9 cellular contexts compared by ENCODE assay signal in the genomic region with DNA sequence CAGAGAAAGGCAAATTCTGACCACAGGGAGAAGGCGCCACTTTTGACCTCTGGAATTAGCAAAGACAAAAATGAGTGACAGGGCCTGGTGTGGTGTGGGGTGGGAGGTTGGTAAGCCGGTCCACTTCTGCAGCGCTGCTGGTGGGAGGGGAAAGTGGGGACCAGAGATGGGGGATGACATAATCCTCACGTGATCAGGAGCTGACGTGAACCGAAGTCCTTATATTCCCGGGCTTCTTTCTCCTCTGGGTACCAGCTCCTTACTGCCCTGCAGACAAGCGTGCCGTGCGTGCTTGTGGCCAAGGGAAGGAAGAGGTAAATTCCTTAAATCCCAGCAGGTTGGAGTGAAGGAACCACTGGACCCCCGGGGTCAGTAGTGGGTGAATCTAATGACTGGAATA. TPM values are rescaled to one million over a fixed set of nuclear protein-coding genes. Genes with fewer than 3 reads are reported as not detected.
DNase-seq lines count a peak whose midpoint lies in the region; ATAC-seq lines count a peak whose summit lies in the region.
"Had no signal": no experiment of that assay in that cellular context is flagged by ENCODE, and none has a peak within 500 bp of the region (broad histone marks: within the 10 kb centered on the region; RNA-seq: fewer than 3 reads in every experiment).

A gene with protein sequence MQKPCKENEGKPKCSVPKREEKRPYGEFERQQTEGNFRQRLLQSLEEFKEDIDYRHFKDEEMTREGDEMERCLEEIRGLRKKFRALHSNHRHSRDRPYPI (plus strand): TSS at position 249 of the 400 bp plus-strand sequence. CDS start 1,165 bp downstream, outside the sequence.

- DNase-seq in AG20443 (ENCODE audit: low spot score) (peak; percentile 15), amniotic epithelial cell (ENCODE audit: low read depth) (peak; percentile 32), Right ventricle myocardium superior (peak; percentile 57), nucleus accumbens (lab: John Stamatoyannopoulos, UW) (peak in 53 of 56 donors; percentile 1 to 78 (median 50)), NCI-H1092 treated with DMSO at 0.1 percent for 48 hours (lab: John Stamatoyannopoulos, UW) (no peak)
- DNase-seq in activated CD4-positive, alpha-beta T cell treated with anti-CD3 and anti-CD28 coated beads, Interleukin-2, amount 50 U/mL, for 4 hours, result no peak
- no peak for DNase-seq in activated CD4-positive, CD25-positive, alpha-beta regulatory T cell treated with anti-CD3 and anti-CD28 coated beads, Interleukin-2, amount 50 U/mL, for 72 hours
- DNase-seq: CD8-positive, alpha-beta memory T cell had no signal

- intact Hi-C loops in Right ventricle myocardium superior (cut with DNase I), result no loop called here

- ATAC-seq in Right ventricle myocardium superior (ENCODE audit: poor library complexity), result peak; percentile 67
- no peak for ATAC-seq in GM21737 (IDR thresholded peaks at IDR 0.05; ENCODE audit: unreplicated experiment)

RNA-seq across cellular contexts. Expression of the gene that starts here (rescaled TPM):
- 1.7 TPM for total RNA-seq in Right ventricle myocardium superior
- total RNA-seq: CD8-positive, alpha-beta memory T cell had no signal

Comparison
In these comparisons a context has a peak if more than half of its experiments do, and no peak if none do; other contexts are left out.
1. DNase-seq: peak in AG20443 (single experiment), amniotic epithelial cell (single experiment), Right ventricle myocardium superior (single experiment) and nucleus accumbens (53 of 56); none in activated CD4-positive, alpha-beta T cell treated with anti-CD3 and anti-CD28 coated beads, Interleukin-2, amount 50 U/mL, for 4 hours (0 of 2), NCI-H1092 treated with DMSO at 0.1 percent for 48 hours (single experiment) and activated CD4-positive, CD25-positive, alpha-beta regulatory T cell treated with anti-CD3 and anti-CD28 coated beads, Interleukin-2, amount 50 U/mL, for 72 hours (single experiment).